ENCODE assay signal across 10 cellular contexts in genomic region chr3:46442591-46443530, GRCh38. TPM values are rescaled to one million over a fixed set of nuclear protein-coding genes. Genes with fewer than 3 reads are reported as not detected.
DNase-seq lines count a peak whose midpoint lies in the region; ATAC-seq and TF ChIP-seq lines count a peak whose summit lies in the region.
"Had no signal": no experiment of that assay in that cellular context is flagged by ENCODE, and none has a peak within 500 bp of the region (broad histone marks: within the 10 kb centered on the region; RNA-seq: fewer than 3 reads in every experiment).

No MANE protein-coding gene starts in this region.

- intact Hi-C loops in left ventricle myocardium inferior (cut with micrococcal nuclease) (no loop called here), left cardiac atrium (cut with DNase I) (no loop called here)

- H3K27me3 ChIP-seq in left ventricle myocardium inferior (ENCODE audit: low read depth) (no peaks in the 10 kb centered on the region), upper lobe of left lung (no peaks in the 10 kb centered on the region)

- no peak for TF ChIP-seq EP300 in upper lobe of left lung (IDR thresholded peaks at IDR 0.05)

- H3K9me3 ChIP-seq in left ventricle myocardium inferior (replicated peaks) (no peaks in the 10 kb centered on the region), upper lobe of left lung (no peaks in the 10 kb centered on the region)
- H3K9me3 ChIP-seq: thoracic aorta had no signal

- ATAC-seq in left cardiac atrium (no peak), upper lobe of left lung (ENCODE audit: low FRiP score in 2 of 2) (peak in 1 of 2 donors; percentile 60)

- H3K4me1 ChIP-seq in left ventricle myocardium inferior, result peaks cover 7% of the 10 kb centered on the region
- H3K4me1 ChIP-seq in upper lobe of left lung, result peaks cover 0 to 8% (median 3%) of the 10 kb centered on the region in 4 donors

- TF ChIP-seq POLR2A in upper lobe of left lung (IDR thresholded peaks at IDR 0.05), result no peak

- H3K36me3 ChIP-seq in left ventricle myocardium inferior (peaks cover 12% of the 10 kb centered on the region), upper lobe of left lung (peaks cover 0 to 12% (median 0%) of the 10 kb centered on the region in 4 donors)
- H3K36me3 ChIP-seq: thoracic aorta had no signal

- in situ Hi-C loops in SK-MEL-5 (cut with HindIII; ENCODE audit: low pct_unique_long_range_greater_than_20kb, low sequenced_read_pairs), result no loop called here

- H3K4me3 ChIP-seq in left ventricle myocardium inferior, result no peak overlapping the region
- H3K4me3 ChIP-seq in upper lobe of left lung, result no peak overlapping the region
- H3K4me3 ChIP-seq: thoracic aorta had no signal

- TF ChIP-seq CTCF in left ventricle myocardium inferior (IDR thresholded peaks at IDR 0.05; ENCODE audit: borderline replicate concordance) (peak; percentile 67), upper lobe of left lung (IDR thresholded peaks at IDR 0.05) (peak in 5 of 6 experiments; percentile 47 to 74 (median 55))

- WGBS in upper lobe of left lung, 2 donors, result 72 to 86% methylated on average over 16 of the region's 16 CpGs

- DNase-seq in left ventricle myocardium inferior (no peak), left cardiac atrium (no peak), SK-MEL-5 (ENCODE audit: low read depth, low spot score) (peak; percentile 56), fibroblast of peridontal ligament (ENCODE audit: extremely low read depth) (peak; percentile 79), upper lobe of left lung (no peak), EL (no peak), RKO (ENCODE audit: low spot score) (no peak), cortex of kidney (lab: John Stamatoyannopoulos, UW) (no peak)

- H3K27ac ChIP-seq in left ventricle myocardium inferior (replicated peaks) (no peak overlapping the region), upper lobe of left lung (no peak overlapping the region)
- H3K27ac ChIP-seq: thoracic aorta had no signal

RNA-seq across cellular contexts. Expression of gene LTF, which starts 21.8 kb away (rescaled TPM):
- total RNA-seq in left ventricle myocardium inferior (2.7 TPM), left cardiac atrium (1 to 10 TPM; 2.9 to 3.1 TPM), upper lobe of left lung (10 to 100 TPM in 3 of 6 donors, 1 to 10 TPM in 3; 3.3 to 85.9 (median 12.5) TPM)
- total RNA-seq in SK-MEL-5 (2014; rRNA removed; shearing (Covaris generic)), result 0.11 TPM in 1 of 2 replicates, not detected in the other
- not detected in 2 replicates for polyA plus RNA-seq in SK-MEL-5 (2015; cell fraction: cytosol; rRNA removed)
- not detected in 2 replicates for polyA plus RNA-seq in SK-MEL-5 (2015; cell fraction: nucleus; rRNA removed)

RNA-seq across cellular contexts. Expression of gene CCRL2, which starts 35.8 kb away (rescaled TPM):
- total RNA-seq in left ventricle myocardium inferior (1.5 TPM), left cardiac atrium (1 to 10 TPM; 2.1 to 3.1 TPM), upper lobe of left lung (10 to 100 TPM in 4 of 6 donors, 1 to 10 TPM in 2; 4.2 to 25.5 (median 13.7) TPM)
- not detected in 2 replicates for total RNA-seq in SK-MEL-5 (2014; rRNA removed; shearing (Covaris generic))
- polyA plus RNA-seq in SK-MEL-5 (2015; cell fraction: cytosol; rRNA removed), result not detected in 2 replicates
- not detected in 2 replicates for polyA plus RNA-seq in SK-MEL-5 (2015; cell fraction: nucleus; rRNA removed)

RNA-seq across cellular contexts. Expression of gene RTP3, which starts 54.9 kb away (rescaled TPM):
- total RNA-seq in left ventricle myocardium inferior, result not detected
- not detected for total RNA-seq in left cardiac atrium
- not detected in 2 replicates for total RNA-seq in SK-MEL-5 (2014; rRNA removed; shearing (Covaris generic))
- polyA plus RNA-seq in SK-MEL-5 (2015; cell fraction: cytosol; rRNA removed), result not detected in 2 replicates
- polyA plus RNA-seq in SK-MEL-5 (2015; cell fraction: nucleus; rRNA removed), result not detected in 2 replicates
- total RNA-seq in upper lobe of left lung, result not detected
- total RNA-seq: thoracic aorta had no signal
- polyA plus RNA-seq: adipose tissue had no signal

Comparison
In these comparisons a context has a peak if more than half of its experiments do, and no peak if none do; other contexts are left out.
1. DNase-seq: peak in SK-MEL-5 (single experiment) and fibroblast of peridontal ligament (single experiment); none in left ventricle myocardium inferior (single experiment), left cardiac atrium (single experiment), upper lobe of left lung (0 of 2), EL (single experiment), RKO (single experiment) and cortex of kidney (single experiment).